ENCODE assay signal across 32 cellular contexts in genomic region chr3:34346656-34347055, GRCh38.
"Had no signal": no experiment of that assay in that cellular context is flagged by ENCODE, and none has a peak within 500 bp of the region (broad histone marks: within the 10 kb centered on the region; RNA-seq: fewer than 3 reads in every experiment).

No MANE protein-coding gene starts in this region.

- DNase-seq: activated CD4-positive, alpha-beta memory T cell treated with anti-CD3 and anti-CD28 coated beads, Interleukin-2, amount 10 ng/mL, durations not matched to agents 7 days and 5 days; activated CD4-positive, alpha-beta T cell treated with anti-CD3 and anti-CD28 coated beads for 1 hour; activated CD4-positive, alpha-beta T cell treated with anti-CD3 and anti-CD28 coated beads for 36 hours; activated CD4-positive, alpha-beta T cell treated with anti-CD3 and anti-CD28 coated beads for 48 hours; activated CD4-positive, alpha-beta T cell treated with anti-CD3 and anti-CD28 coated beads, Interleukin-2, amount 10 ng/mL, durations not matched to agents 7 days and 5 days; activated CD4-positive, alpha-beta T cell treated with anti-CD3 and anti-CD28 coated beads, Interleukin-2, amount 50 U/mL, for 48 hours; activated CD4-positive, CD25-positive, alpha-beta regulatory T cell; activated CD8-positive, alpha-beta memory T cell treated with anti-CD3 and anti-CD28 coated beads for 24 hours; activated CD8-positive, alpha-beta memory T cell treated with anti-CD3 and anti-CD28 coated beads, Interleukin-2, amount 10 ng/mL, durations not matched to agents 7 days and 5 days; activated CD8-positive, alpha-beta memory T cell treated with anti-CD3 and anti-CD28 coated beads, Interleukin-2, amount 50 U/mL, for 48 hours; activated CD8-positive, alpha-beta T cell treated with anti-CD3 and anti-CD28 coated beads, Interleukin-2, amount 10 ng/mL, durations not matched to agents 7 days and 5 days; activated effector memory CD4-positive, alpha-beta T cell treated with Interleukin-2 at 50 U/mL for 16 hours; activated gamma-delta T cell; activated naive CD4-positive, alpha-beta T cell treated with anti-CD3 and anti-CD28 coated beads, Interleukin-2, amount 10 ng/mL, durations not matched to agents 7 days and 5 days; activated naive CD4-positive, alpha-beta T cell treated with Interleukin-2 at 50 U/mL for 16 hours; activated naive CD8-positive, alpha-beta T cell treated with anti-CD3 and anti-CD28 coated beads, Interleukin-2, amount 10 ng/mL, durations not matched to agents 7 days and 5 days; activated naive CD8-positive, alpha-beta T cell treated with anti-CD3 and anti-CD28 coated beads, Interleukin-2, amount 50 U/mL, for 24 hours; activated T-cell treated with anti-CD3 and anti-CD28 coated beads, Interleukin-2, amount 50 U/mL, for 24 hours; activated T-cell treated with anti-CD3 and anti-CD28 coated beads, Interleukin-2, amount 50 U/mL, for 48 hours; amygdala; T-helper 1 cell; T-helper 2 cell; T-helper 9 cell; WERI-Rb-1 had no signal

- H3K36me3 Mint-ChIP-seq: activated CD8-positive, alpha-beta memory T cell treated with anti-CD3 and anti-CD28 coated beads, Interleukin-2, amount 10 ng/mL, durations not matched to agents 7 days and 5 days; activated naive CD4-positive, alpha-beta T cell treated with anti-CD3 and anti-CD28 coated beads, Interleukin-2, amount 10 ng/mL, durations not matched to agents 7 days and 5 days; activated naive CD4-positive, alpha-beta T cell treated with anti-CD3 and anti-CD28 coated beads, Interleukin-2, amount 50 U/mL, for 24 hours; activated naive CD8-positive, alpha-beta T cell; activated naive CD8-positive, alpha-beta T cell treated with anti-CD3 and anti-CD28 coated beads, Interleukin-2, amount 10 ng/mL, durations not matched to agents 7 days and 5 days; brain; WTC11 had no signal

- H3K9me3 Mint-ChIP-seq: activated CD4-positive, alpha-beta memory T cell treated with anti-CD3 and anti-CD28 coated beads, Interleukin-2, amount 10 ng/mL, durations not matched to agents 7 days and 5 days; activated CD4-positive, alpha-beta T cell treated with anti-CD3 and anti-CD28 coated beads, Interleukin-2, amount 10 ng/mL, durations not matched to agents 7 days and 5 days; activated naive CD4-positive, alpha-beta T cell treated with anti-CD3 and anti-CD28 coated beads, Interleukin-2, amount 10 ng/mL, durations not matched to agents 7 days and 5 days; activated naive CD4-positive, alpha-beta T cell treated with anti-CD3 and anti-CD28 coated beads, Interleukin-2, amount 50 U/mL, for 24 hours; activated naive CD8-positive, alpha-beta T cell treated with anti-CD3 and anti-CD28 coated beads, Interleukin-2, amount 10 ng/mL, durations not matched to agents 7 days and 5 days; activated T-cell treated with anti-CD3 and anti-CD28 coated beads, Interleukin-2, amount 50 U/mL, for 24 hours; activated T-helper 2 cell treated with anti-CD3 and anti-CD28 coated beads, Interferon-gamma antibody, Interleukin-2, Interleukin-4, amounts not matched to agents 10 μg/mL and 5 μg/mL and 100 μg/mL, durations not matched to agents 14 hours and 24 hours and 36 hours; central memory CD8-positive, alpha-beta T cell; T-helper 1 cell treated with Interleukin-12 subunit alpha and Interleukin-12 subunit beta and Interleukin-4 antibody, amounts not matched to agents 30 μg/mL and 1 μg/mL, for 36 hours; T-helper 2 cell treated with Interferon-gamma antibody and Interleukin-4, amounts not matched to agents 5 μg/mL and 100 μg/mL, for 36 hours had no signal

- H3K27ac Mint-ChIP-seq: activated CD4-positive, alpha-beta memory T cell treated with anti-CD3 and anti-CD28 coated beads, Interleukin-2, amount 10 ng/mL, durations not matched to agents 7 days and 5 days; activated CD4-positive, alpha-beta T cell treated with anti-CD3 and anti-CD28 coated beads for 36 hours; activated CD4-positive, alpha-beta T cell treated with anti-CD3 and anti-CD28 coated beads, Interleukin-2, amount 10 ng/mL, durations not matched to agents 7 days and 5 days; activated CD8-positive, alpha-beta memory T cell treated with anti-CD3 and anti-CD28 coated beads, Interleukin-2, amount 10 ng/mL, durations not matched to agents 7 days and 5 days; activated CD8-positive, alpha-beta T cell treated with anti-CD3 and anti-CD28 coated beads, Interleukin-2, amount 10 ng/mL, durations not matched to agents 7 days and 5 days; activated naive CD4-positive, alpha-beta T cell treated with anti-CD3 and anti-CD28 coated beads, Interleukin-2, amount 10 ng/mL, durations not matched to agents 7 days and 5 days; activated naive CD4-positive, alpha-beta T cell treated with anti-CD3 and anti-CD28 coated beads, Interleukin-2, amount 50 U/mL, for 24 hours; activated naive CD8-positive, alpha-beta T cell; activated naive CD8-positive, alpha-beta T cell treated with anti-CD3 and anti-CD28 coated beads, Interleukin-2, amount 10 ng/mL, durations not matched to agents 7 days and 5 days; activated naive CD8-positive, alpha-beta T cell treated with anti-CD3 and anti-CD28 coated beads, Interleukin-2, amount 50 U/mL, for 24 hours; activated T-cell treated with anti-CD3 and anti-CD28 coated beads, Interleukin-2, amount 50 U/mL, for 24 hours; activated T-helper 2 cell treated with anti-CD3 and anti-CD28 coated beads, Interferon-gamma antibody, Interleukin-2, Interleukin-4, amounts not matched to agents 10 μg/mL and 5 μg/mL and 100 μg/mL, durations not matched to agents 14 hours and 24 hours and 36 hours; brain; T-helper 1 cell treated with Interleukin-12 subunit alpha and Interleukin-12 subunit beta and Interleukin-4 antibody, amounts not matched to agents 30 μg/mL and 1 μg/mL, for 36 hours; T-helper 2 cell treated with Interferon-gamma antibody and Interleukin-4, amounts not matched to agents 5 μg/mL and 100 μg/mL, for 36 hours; WTC11 had no signal

- H3K4me1 Mint-ChIP-seq: activated CD4-positive, alpha-beta memory T cell treated with anti-CD3 and anti-CD28 coated beads, Interleukin-2, amount 10 ng/mL, durations not matched to agents 7 days and 5 days; activated CD4-positive, alpha-beta T cell treated with anti-CD3 and anti-CD28 coated beads for 36 hours; activated CD4-positive, alpha-beta T cell treated with anti-CD3 and anti-CD28 coated beads, Interleukin-2, amount 10 ng/mL, durations not matched to agents 7 days and 5 days; activated CD8-positive, alpha-beta memory T cell treated with anti-CD3 and anti-CD28 coated beads, Interleukin-2, amount 10 ng/mL, durations not matched to agents 7 days and 5 days; activated naive CD4-positive, alpha-beta T cell treated with anti-CD3 and anti-CD28 coated beads, Interleukin-2, amount 10 ng/mL, durations not matched to agents 7 days and 5 days; activated naive CD4-positive, alpha-beta T cell treated with anti-CD3 and anti-CD28 coated beads, Interleukin-2, amount 50 U/mL, for 24 hours; activated naive CD8-positive, alpha-beta T cell treated with anti-CD3 and anti-CD28 coated beads, Interleukin-2, amount 10 ng/mL, durations not matched to agents 7 days and 5 days; activated naive CD8-positive, alpha-beta T cell treated with anti-CD3 and anti-CD28 coated beads, Interleukin-2, amount 50 U/mL, for 24 hours; central memory CD8-positive, alpha-beta T cell; WTC11 had no signal

- H3K27me3 Mint-ChIP-seq: activated CD4-positive, alpha-beta memory T cell treated with anti-CD3 and anti-CD28 coated beads, Interleukin-2, amount 10 ng/mL, durations not matched to agents 7 days and 5 days; activated CD4-positive, alpha-beta T cell treated with anti-CD3 and anti-CD28 coated beads for 36 hours; activated CD4-positive, alpha-beta T cell treated with anti-CD3 and anti-CD28 coated beads, Interleukin-2, amount 10 ng/mL, durations not matched to agents 7 days and 5 days; activated CD8-positive, alpha-beta memory T cell treated with anti-CD3 and anti-CD28 coated beads, Interleukin-2, amount 10 ng/mL, durations not matched to agents 7 days and 5 days; activated naive CD4-positive, alpha-beta T cell treated with anti-CD3 and anti-CD28 coated beads, Interleukin-2, amount 10 ng/mL, durations not matched to agents 7 days and 5 days; activated naive CD8-positive, alpha-beta T cell; activated naive CD8-positive, alpha-beta T cell treated with anti-CD3 and anti-CD28 coated beads, Interleukin-2, amount 10 ng/mL, durations not matched to agents 7 days and 5 days; activated naive CD8-positive, alpha-beta T cell treated with anti-CD3 and anti-CD28 coated beads, Interleukin-2, amount 50 U/mL, for 24 hours; activated T-cell treated with anti-CD3 and anti-CD28 coated beads, Interleukin-2, amount 50 U/mL, for 24 hours had no signal

- H3K4me3 Mint-ChIP-seq: activated CD4-positive, alpha-beta memory T cell treated with anti-CD3 and anti-CD28 coated beads, Interleukin-2, amount 10 ng/mL, durations not matched to agents 7 days and 5 days; activated CD4-positive, alpha-beta T cell treated with anti-CD3 and anti-CD28 coated beads for 36 hours; activated CD4-positive, alpha-beta T cell treated with anti-CD3 and anti-CD28 coated beads, Interleukin-2, amount 10 ng/mL, durations not matched to agents 7 days and 5 days; activated CD8-positive, alpha-beta memory T cell treated with anti-CD3 and anti-CD28 coated beads, Interleukin-2, amount 10 ng/mL, durations not matched to agents 7 days and 5 days; activated CD8-positive, alpha-beta T cell treated with anti-CD3 and anti-CD28 coated beads, Interleukin-2, amount 10 ng/mL, durations not matched to agents 7 days and 5 days; activated naive CD4-positive, alpha-beta T cell treated with anti-CD3 and anti-CD28 coated beads, Interleukin-2, amount 10 ng/mL, durations not matched to agents 7 days and 5 days; activated naive CD4-positive, alpha-beta T cell treated with anti-CD3 and anti-CD28 coated beads, Interleukin-2, amount 50 U/mL, for 24 hours; activated naive CD8-positive, alpha-beta T cell; activated naive CD8-positive, alpha-beta T cell treated with anti-CD3 and anti-CD28 coated beads, Interleukin-2, amount 10 ng/mL, durations not matched to agents 7 days and 5 days; activated naive CD8-positive, alpha-beta T cell treated with anti-CD3 and anti-CD28 coated beads, Interleukin-2, amount 50 U/mL, for 24 hours; activated T-cell treated with anti-CD3 and anti-CD28 coated beads, Interleukin-2, amount 50 U/mL, for 24 hours; brain; central memory CD8-positive, alpha-beta T cell; T-helper 1 cell treated with Interleukin-12 subunit alpha and Interleukin-12 subunit beta and Interleukin-4 antibody, amounts not matched to agents 30 μg/mL and 1 μg/mL, for 36 hours; T-helper 2 cell treated with Interferon-gamma antibody and Interleukin-4, amounts not matched to agents 5 μg/mL and 100 μg/mL, for 36 hours; WTC11 had no signal
